ENCODE assay signal across 8 cellular contexts in the genomic region with DNA sequence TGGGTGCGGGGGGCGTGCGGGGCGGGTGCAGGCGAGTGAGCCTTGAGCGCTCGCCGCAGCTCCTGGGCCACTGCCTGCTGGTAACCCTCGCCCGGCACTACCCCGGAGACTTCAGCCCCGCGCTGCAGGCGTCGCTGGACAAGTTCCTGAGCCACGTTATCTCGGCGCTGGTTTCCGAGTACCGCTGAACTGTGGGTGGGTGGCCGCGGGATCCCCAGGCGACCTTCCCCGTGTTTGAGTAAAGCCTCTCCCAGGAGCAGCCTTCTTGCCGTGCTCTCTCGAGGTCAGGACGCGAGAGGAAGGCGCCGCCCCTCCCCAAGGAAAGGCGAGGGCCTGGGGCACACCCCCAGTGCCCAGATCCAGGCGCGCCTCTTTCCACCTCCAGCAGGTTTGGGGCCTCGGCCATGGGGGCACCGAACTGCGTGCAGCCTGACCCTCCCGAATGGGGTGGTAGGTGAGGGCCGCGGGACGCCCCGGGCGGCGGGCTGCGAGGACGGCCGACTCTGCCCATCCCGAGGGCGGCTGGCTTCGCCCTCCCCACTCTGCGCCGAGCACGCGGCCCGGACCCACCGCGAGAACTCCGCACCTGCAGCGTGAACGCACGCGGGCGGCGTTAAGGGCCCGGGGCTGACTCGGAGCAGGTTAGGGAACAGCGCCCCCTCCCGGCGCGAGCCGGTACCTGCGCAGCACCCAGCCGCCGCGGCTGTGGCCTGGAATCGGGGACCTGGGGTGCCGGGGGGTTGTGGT. TPM values are rescaled to one million over a fixed set of nuclear protein-coding genes. Genes with fewer than 3 reads are reported as not detected.
DNase-seq lines count a peak whose midpoint lies in the region; ATAC-seq and TF ChIP-seq lines count a peak whose summit lies in the region.

No MANE protein-coding gene starts in this region.

- peaks cover 0 to 13% (median 0%) of the 10 kb centered on the region in 9 donors for H3K36me3 ChIP-seq in heart right ventricle
- H3K36me3 ChIP-seq in psoas muscle (ENCODE audit: insufficient read depth in 1 of 2, low read depth in 1 of 2): no peaks in the 10 kb centered on the region
- H3K36me3 ChIP-seq in urinary bladder (ENCODE audit: insufficient read depth): no peaks in the 10 kb centered on the region

- H3K4me3 ChIP-seq in NB4 (ENCODE audit: low read depth, low read length): no peak overlapping the region
- H3K4me3 ChIP-seq in heart right ventricle: peak overlapping the region in 9 of 10 donors; percentile 22 to 47 (median 38)
- H3K4me3 ChIP-seq in psoas muscle: peak overlapping the region; percentile 49
- peak overlapping the region; percentile 22 for H3K4me3 ChIP-seq in urinary bladder (ENCODE audit: low read depth, low read length)

- TF ChIP-seq CTCF in NB4 (IDR thresholded peaks at IDR 0.05; ENCODE audit: low read depth, low read length) (peak; percentile 71), heart right ventricle (IDR thresholded peaks at IDR 0.05) (peak; percentile 88 to 97 (median 93)), psoas muscle (IDR thresholded peaks at IDR 0.05) (peak; percentile 93)

- peaks cover 12 to 29% (median 17%) of the 10 kb centered on the region in 9 donors for H3K4me1 ChIP-seq in heart right ventricle
- peaks cover 11% of the 10 kb centered on the region for H3K4me1 ChIP-seq in psoas muscle
- peaks cover 5% of the 10 kb centered on the region for H3K4me1 ChIP-seq in urinary bladder (ENCODE audit: insufficient read depth)

- no peaks in the 10 kb centered on the region for H3K9me3 ChIP-seq in heart right ventricle
- H3K9me3 ChIP-seq in psoas muscle: no peaks in the 10 kb centered on the region

- ATAC-seq in heart right ventricle (peak; percentile 71 to 83 (median 76)), psoas muscle (peak; percentile 79 to 85 (median 84))

- DNase-seq in NCI-H187 (lab: John Stamatoyannopoulos, UW) (peak; percentile 40 to 57), NCI-H187 treated with DMSO at 0.1 percent for 48 hours (lab: John Stamatoyannopoulos, UW) (no peak), NB4 (ENCODE audit: low read depth) (peak; percentile 74), T follicular helper cell (ENCODE audit: low read depth) (peak; percentile 76), heart right ventricle (peak; percentile 62 to 78), psoas muscle (peak; percentile 70 to 85)
- DNase-seq in activated naive CD8-positive, alpha-beta T cell treated with anti-CD3 and anti-CD28 coated beads, Interleukin-2, amount 50 U/mL, for 16 hours (ENCODE audit: low read depth, low spot score): peak; percentile 66

- WGBS in heart right ventricle, 2 donors: 1% methylated on average over 74 to 76 of the region's 76 CpGs
- WGBS in psoas muscle, 3 donors: 0 to 1% (median 1%) methylated on average over 47 to 76 of the region's 76 CpGs
- WGBS in urinary bladder: under 1% methylated on average over 76 of the region's 76 CpGs

- no peak for TF ChIP-seq POLR2A in NB4 (IDR thresholded peaks at IDR 0.05; ENCODE audit: extremely low read depth, insufficient read length)

- intact Hi-C loops in heart right ventricle (cut with DNase I): loop anchor here in 8 of 10 donors (1.0 to 5.0 kb wide), 4 partner anchors 70 to 74 kb away; no protein-coding TSS in a partner anchor
- intact Hi-C loops in psoas muscle (cut with DNase I): loop anchor here (1.0 to 2.0 kb wide), 2 partner anchors 74 to 75 kb away; no protein-coding TSS in a partner anchor

- H3K27ac ChIP-seq in heart right ventricle (no peak overlapping the region), psoas muscle (no peak overlapping the region), urinary bladder (ENCODE audit: low read depth) (no peak overlapping the region)

- H3K27me3 ChIP-seq in heart right ventricle (peaks cover 15 to 48% (median 39%) of the 10 kb centered on the region in 7 donors), psoas muscle (ENCODE audit: insufficient read depth in 3 of 3, low read length in 2 of 3) (peaks cover 0 to 48% (median 18%) of the 10 kb centered on the region in 3 donors)

RNA-seq across cellular contexts. Expression of gene HBQ1, which starts 0.8 kb away (rescaled TPM):
- total RNA-seq in heart right ventricle (not detected), psoas muscle (under 1 TPM in 1 of 4 donors, not detected in 3; 0.58 TPM), urinary bladder (not detected)
- polyA plus RNA-seq in heart right ventricle (under 1 TPM in 1 of 2 donors, not detected in 1; 0.09 TPM), psoas muscle (not detected), urinary bladder (not detected)

RNA-seq across cellular contexts. Expression of gene HBA1, which starts 4.6 kb away (rescaled TPM):
- total RNA-seq in heart right ventricle: 1,000 to 10,000 TPM in 1 of 10 donors, 100 to 1,000 TPM in 9; 114 to 1,150 (median 192) TPM
- 10 to 100 TPM in 1 of 2 donors, 1 to 10 TPM in 1; 2.1 to 27.1 TPM for polyA plus RNA-seq in heart right ventricle
- total RNA-seq in psoas muscle: 1,000 to 10,000 TPM in 1 of 4 donors, 100 to 1,000 TPM in 1, 10 to 100 TPM in 2; 22.5 to 1,513 (median 169) TPM
- polyA plus RNA-seq in psoas muscle: 10 to 100 TPM in 1 of 3 donors, 1 to 10 TPM in 2; 6.1 to 10.3 (median 8.2) TPM
- 472 TPM for total RNA-seq in urinary bladder
- polyA plus RNA-seq in urinary bladder: 9.7 TPM

RNA-seq across cellular contexts. Expression of gene HBA2, which starts 8.4 kb away (rescaled TPM):
- 1,000 to 10,000 TPM in 1 of 10 donors, 100 to 1,000 TPM in 5, 10 to 100 TPM in 4; 78.7 to 1,146 (median 107) TPM for total RNA-seq in heart right ventricle
- polyA plus RNA-seq in heart right ventricle: 10 to 100 TPM in 1 of 2 donors, 1 to 10 TPM in 1; 2.9 to 84.6 TPM
- total RNA-seq in psoas muscle: 1,000 to 10,000 TPM in 1 of 4 donors, 100 to 1,000 TPM in 1, 10 to 100 TPM in 2; 11.9 to 1,244 (median 122) TPM
- 10 to 100 TPM; 18.5 to 24.9 (median 22.9) TPM for polyA plus RNA-seq in psoas muscle
- total RNA-seq in urinary bladder: 648 TPM
- polyA plus RNA-seq in urinary bladder: 22.6 TPM

RNA-seq across cellular contexts. Expression of gene HBM, which starts 15.3 kb away (rescaled TPM):
- total RNA-seq in heart right ventricle (under 1 TPM in 2 of 10 donors, not detected in 8; 0.56 to 0.61 TPM), psoas muscle (1 to 10 TPM in 1 of 4 donors, not detected in 3; 2.9 TPM), urinary bladder (14.8 TPM)
- polyA plus RNA-seq in heart right ventricle (not detected), psoas muscle (not detected), urinary bladder (not detected)

RNA-seq across cellular contexts. Expression of gene HBZ, which starts 28.6 kb away (rescaled TPM):
- total RNA-seq in heart right ventricle: not detected
- under 1 TPM in 1 of 2 donors, not detected in 1; 0.14 TPM for polyA plus RNA-seq in heart right ventricle
- total RNA-seq in psoas muscle: not detected
- polyA plus RNA-seq in psoas muscle: under 1 TPM; 0.05 to 0.12 (median 0.11) TPM
- total RNA-seq in urinary bladder: 0.85 TPM
- polyA plus RNA-seq in urinary bladder: 0.47 TPM
